8 cellular contexts compared by ENCODE assay signal in the genomic region with DNA sequence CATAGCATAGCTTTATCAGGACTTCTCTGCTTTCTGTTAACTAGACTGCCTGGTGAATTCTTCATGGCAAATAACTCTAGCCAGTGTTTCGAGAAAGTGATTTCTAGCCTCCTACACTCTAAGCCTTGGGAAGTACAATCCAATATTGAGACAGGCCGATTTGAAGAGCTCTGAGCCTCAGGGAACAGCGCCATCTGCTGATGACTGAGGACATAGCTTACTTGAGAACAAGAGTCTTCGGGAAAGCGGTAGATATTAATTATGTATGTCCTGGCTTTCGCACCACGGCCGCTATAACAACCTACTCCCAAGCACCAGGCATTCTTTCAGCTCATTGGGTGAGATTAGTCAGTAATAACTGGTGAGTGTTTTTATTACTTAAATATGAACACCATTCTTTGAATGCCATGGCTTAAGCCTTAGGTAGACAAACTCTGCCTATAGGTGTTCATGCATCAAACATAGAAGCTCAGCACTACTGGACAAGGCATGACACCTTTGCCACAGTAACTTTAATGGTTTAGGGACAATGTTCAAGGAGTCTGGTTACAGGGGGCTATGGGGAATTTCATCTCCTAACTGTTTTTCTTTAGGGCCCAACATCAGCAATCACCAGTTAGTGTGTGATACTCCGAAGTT.
DNase-seq lines count a peak whose midpoint lies in the region; ATAC-seq, FAIRE-seq and TF ChIP-seq lines count a peak whose summit lies in the region.

No MANE protein-coding gene starts in this region.

- no peak overlapping the region for H3K27ac Mint-ChIP-seq in activated CD4-positive, alpha-beta memory T cell treated with anti-CD3 and anti-CD28 coated beads for 36 hours
- no peak overlapping the region for H3K27ac Mint-ChIP-seq in CD8-positive, alpha-beta T cell

- peaks cover 9% of the 10 kb centered on the region for H3K9me3 Mint-ChIP-seq in activated CD4-positive, alpha-beta memory T cell treated with anti-CD3 and anti-CD28 coated beads for 36 hours
- H3K9me3 Mint-ChIP-seq in CD8-positive, alpha-beta T cell = peaks cover 6% of the 10 kb centered on the region

- H3K36me3 ChIP-seq in CD8-positive, alpha-beta T cell (ENCODE audit: insufficient read depth, low read length) = no peaks in the 10 kb centered on the region

- no peaks in the 10 kb centered on the region for H3K9me3 ChIP-seq in CD8-positive, alpha-beta T cell (ENCODE audit: low read length)

- H3K4me1 ChIP-seq in CD8-positive, alpha-beta T cell (ENCODE audit: insufficient read depth, low read length) = no peaks in the 10 kb centered on the region

- H3K4me3 ChIP-seq in CD8-positive, alpha-beta T cell (ENCODE audit: low read depth, low read length) = no peak overlapping the region

- peak; percentile 95 for DNase-seq in Ammon's horn (ENCODE audit: low spot score)
- no peak for DNase-seq in GM18507 (ENCODE audit: extremely low spot score, insufficient read length, low read depth)
- peak; percentile 81 for DNase-seq in NCI-H345 treated with DMSO at 0.1 percent for 48 hours (lab: John Stamatoyannopoulos, UW; ENCODE audit: unreplicated experiment)
- peak; percentile 30 for DNase-seq in activated CD4-positive, alpha-beta memory T cell treated with anti-CD3 and anti-CD28 coated beads for 36 hours
- peak; percentile 63 for DNase-seq in glomerular visceral epithelial cell (ENCODE audit: extremely low spot score)
- peak; percentile 88 for DNase-seq in pons (ENCODE audit: low spot score)
- no peak for DNase-seq in CD8-positive, alpha-beta T cell

- peak; percentile 59 for FAIRE-seq in GM18507 (lab: Jason Lieb, UNC)

- TF ChIP-seq CTCF in CD8-positive, alpha-beta T cell (IDR thresholded peaks at IDR 0.05) = no peak

- H3K27me3 Mint-ChIP-seq in activated CD4-positive, alpha-beta memory T cell treated with anti-CD3 and anti-CD28 coated beads for 36 hours = no peaks in the 10 kb centered on the region
- H3K27me3 Mint-ChIP-seq in CD8-positive, alpha-beta T cell (ENCODE audit: low read depth) = no peaks in the 10 kb centered on the region

- CTCF ChIA-PET in activated CD4-positive, alpha-beta memory T cell treated with anti-CD3 and anti-CD28 coated beads for 36 hours (lab: Charles Lee) = interaction anchor here (1.6 to 1.7 kb wide), 2 partner anchors 21 to 462 kb away, joined by 3 read pairs; no protein-coding TSS in a partner anchor
- CTCF ChIA-PET in CD8-positive, alpha-beta T cell (lab: Charles Lee) = no interaction called here

- H3K27me3 ChIP-seq in CD8-positive, alpha-beta T cell (ENCODE audit: insufficient read depth, low read length) = no peaks in the 10 kb centered on the region

- intact Hi-C loops in activated CD4-positive, alpha-beta memory T cell treated with anti-CD3 and anti-CD28 coated beads for 36 hours (cut with micrococcal nuclease) = loop anchor here (5.0 kb wide), 1 partner anchor 519 kb away; the partner anchor contains the start of gene BMP2
- intact Hi-C loops in CD8-positive, alpha-beta T cell (cut with DNase I, micrococcal nuclease) = no loop called here

- no peaks in the 10 kb centered on the region for H3K4me1 Mint-ChIP-seq in activated CD4-positive, alpha-beta memory T cell treated with anti-CD3 and anti-CD28 coated beads for 36 hours (ENCODE audit: low read depth)
- no peaks in the 10 kb centered on the region for H3K4me1 Mint-ChIP-seq in CD8-positive, alpha-beta T cell (ENCODE audit: low read depth)

- H3K36me3 Mint-ChIP-seq in activated CD4-positive, alpha-beta memory T cell treated with anti-CD3 and anti-CD28 coated beads for 36 hours = no peaks in the 10 kb centered on the region
- H3K36me3 Mint-ChIP-seq in CD8-positive, alpha-beta T cell = no peaks in the 10 kb centered on the region

- ATAC-seq in HG03354 (IDR thresholded peaks at IDR 0.05; ENCODE audit: poor library complexity, severe bottlenecking, unreplicated experiment) = peak; percentile 86
- no peak for ATAC-seq in CD8-positive, alpha-beta T cell

- no peak overlapping the region for H3K27ac ChIP-seq in CD8-positive, alpha-beta T cell (ENCODE audit: low read depth, low read length)

- POLR2A ChIA-PET in activated CD4-positive, alpha-beta memory T cell treated with anti-CD3 and anti-CD28 coated beads for 36 hours (lab: Charles Lee) = no interaction called here
- POLR2A ChIA-PET in CD8-positive, alpha-beta T cell (lab: Charles Lee) = no interaction called here

- H3K4me3 Mint-ChIP-seq in activated CD4-positive, alpha-beta memory T cell treated with anti-CD3 and anti-CD28 coated beads for 36 hours = no peak overlapping the region
- no peak overlapping the region for H3K4me3 Mint-ChIP-seq in CD8-positive, alpha-beta T cell

Comparison
In these comparisons a context has a peak if more than half of its experiments do, and no peak if none do; other contexts are left out.
1. DNase-seq: peak in Ammon's horn (single experiment), NCI-H345 treated with DMSO at 0.1 percent for 48 hours (single experiment), activated CD4-positive, alpha-beta memory T cell treated with anti-CD3 and anti-CD28 coated beads for 36 hours (single experiment), glomerular visceral epithelial cell (single experiment) and pons (single experiment); none in GM18507 (single experiment) and CD8-positive, alpha-beta T cell (0 of 7).